8 cellular contexts compared by ENCODE assay signal in the genomic region with DNA sequence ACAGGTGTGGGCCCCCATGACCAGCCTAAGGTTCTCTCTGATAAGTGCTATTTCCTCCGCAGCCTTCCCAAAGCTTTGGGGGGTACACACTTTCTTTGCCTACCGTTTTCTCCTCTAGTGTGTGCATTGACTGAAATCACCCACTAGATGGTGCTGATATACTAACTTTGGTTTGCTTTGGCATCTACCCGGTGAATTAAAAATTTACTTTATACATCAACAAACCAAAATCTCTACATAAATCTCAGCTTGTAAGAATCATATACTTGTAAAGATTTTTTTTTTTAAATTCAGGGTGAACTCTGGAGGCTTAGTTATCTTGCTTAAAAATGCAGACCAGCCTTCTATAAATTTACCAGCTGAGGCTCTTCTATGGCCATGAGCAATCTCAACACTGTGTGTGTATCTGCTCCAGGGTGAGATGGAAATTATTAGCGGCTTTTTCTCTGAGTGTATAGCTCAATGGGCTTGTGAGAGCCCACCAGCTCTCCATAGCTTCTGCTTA.
DNase-seq lines count a peak whose midpoint lies in the region; ATAC-seq, FAIRE-seq and TF ChIP-seq lines count a peak whose summit lies in the region.

No MANE protein-coding gene starts in this region.

- H3K4me3 Mint-ChIP-seq in glutamatergic neuron (ENCODE audit: unreplicated experiment): no peak overlapping the region
- H3K4me3 Mint-ChIP-seq in T-helper 17 cell: no peak overlapping the region

- H3K9me3 ChIP-seq in cardiac muscle cell (ENCODE audit: low read depth) (no peaks in the 10 kb centered on the region), small intestine (ENCODE audit: control insufficient read depth, low read depth) (no peaks in the 10 kb centered on the region), T-helper 17 cell (ENCODE audit: control insufficient read depth, low read length, poor library complexity, severe bottlenecking) (no peaks in the 10 kb centered on the region)

- H3K9me3 Mint-ChIP-seq in glutamatergic neuron (ENCODE audit: unreplicated experiment): no peaks in the 10 kb centered on the region

- ATAC-seq in T-helper 17 cell: no peak
- ATAC-seq in stimulated activated naive CD8-positive, alpha-beta T cell treated with anti-CD3 and anti-CD28 coated beads, Interleukin-15, Interleukin-2, amounts not matched to agents 100 U/mL and 50 U/mL, for 24 hours: no peak

- H3K4me2 ChIP-seq in KMS-11: no peak overlapping the region

- no peak overlapping the region for H3K27ac Mint-ChIP-seq in glutamatergic neuron (ENCODE audit: unreplicated experiment)
- H3K27ac Mint-ChIP-seq in T-helper 17 cell: no peak overlapping the region

- H2AFZ ChIP-seq in KMS-11 (ENCODE audit: low read depth): peak overlapping the region; percentile 25; the same call in 1 of the 2 replicates

- intact Hi-C loops in cardiac septum (cut with DNase I): loop anchor here (5.0 to 10.0 kb wide), 3 partner anchors 101 to 1064 kb away; a partner anchor contains a TSS

- no peak overlapping the region for H3K27ac ChIP-seq in cardiac muscle cell
- no peak overlapping the region for H3K27ac ChIP-seq in KMS-11
- H3K27ac ChIP-seq in small intestine (ENCODE audit: low read depth in 1 of 2, low read length in 1 of 2): no peak overlapping the region

- H4K20me1 ChIP-seq in KMS-11 (ENCODE audit: insufficient read depth): no peaks in the 10 kb centered on the region

- no peak for FAIRE-seq in small intestine (lab: Jason Lieb, UNC)

- H3K36me3 Mint-ChIP-seq in glutamatergic neuron (ENCODE audit: unreplicated experiment) (no peaks in the 10 kb centered on the region), T-helper 17 cell (ENCODE audit: low read depth) (no peaks in the 10 kb centered on the region)

- H3K4me3 ChIP-seq in cardiac muscle cell (no peak overlapping the region), KMS-11 (IDR thresholded peaks at IDR 0.05; ENCODE audit: insufficient read depth, low read depth, low read length) (no peak overlapping the region), small intestine (ENCODE audit: low read depth in 1 of 2, low read length in 2 of 2) (no peak overlapping the region)

- H3K27me3 Mint-ChIP-seq in glutamatergic neuron (ENCODE audit: unreplicated experiment) (no peaks in the 10 kb centered on the region), T-helper 17 cell (peaks cover 55% of the 10 kb centered on the region)

- no peaks in the 10 kb centered on the region for H3K4me1 ChIP-seq in cardiac muscle cell (ENCODE audit: low read depth)
- peaks cover 10% of the 10 kb centered on the region for H3K4me1 ChIP-seq in KMS-11 (ENCODE audit: low read depth, poor library complexity, severe bottlenecking)
- no peaks in the 10 kb centered on the region for H3K4me1 ChIP-seq in small intestine (ENCODE audit: control insufficient read depth in 2 of 2, insufficient read depth in 1 of 2, low read depth in 1 of 2, low read length in 1 of 2)

- H3K27me3 ChIP-seq in cardiac muscle cell (no peaks in the 10 kb centered on the region), KMS-11 (ENCODE audit: insufficient read depth, low read depth) (no peaks in the 10 kb centered on the region), small intestine (ENCODE audit: control insufficient read depth in 2 of 2, insufficient read depth in 2 of 2, low read length in 2 of 2) (no peaks in the 10 kb centered on the region)

- H3K79me2 ChIP-seq in KMS-11 (ENCODE audit: insufficient read depth, low read depth): no peaks in the 10 kb centered on the region

- 2 to 9% (median 7%) methylated on average over 4 of the region's 4 CpGs for WGBS in small intestine, 3 donors

- TF ChIP-seq CTCF in cardiac muscle cell (IDR thresholded peaks at IDR 0.05; ENCODE audit: low read depth, low read length) (peak; percentile 81), KMS-11 (conservative IDR thresholded peaks at IDR 0.05; ENCODE audit: low read depth, low read length) (peak; percentile 87), glutamatergic neuron (IDR thresholded peaks at IDR 0.05; ENCODE audit: partially characterized antibody, unreplicated experiment) (peak; percentile 82)

- H3K9ac ChIP-seq in KMS-11: no peak overlapping the region

- H3K4me1 Mint-ChIP-seq in glutamatergic neuron (ENCODE audit: low read depth, unreplicated experiment): peaks cover 8% of the 10 kb centered on the region
- H3K4me1 Mint-ChIP-seq in T-helper 17 cell: no peaks in the 10 kb centered on the region

- DNase-seq in cardiac muscle cell (ENCODE audit: low read depth in 1 of 2, low spot score in 1 of 2) (peak; percentile 46 to 68), cardiac septum (ENCODE audit: low spot score) (no peak), SW480 (ENCODE audit: low spot score) (peak; percentile 39), glutamatergic neuron (no peak), small intestine (peak; percentile 16), T-helper 17 cell (no peak)
- no peak for DNase-seq in stimulated activated naive CD8-positive, alpha-beta T cell treated with anti-CD3 and anti-CD28 coated beads, Interleukin-15, Interleukin-2, amounts not matched to agents 100 U/mL and 50 U/mL, for 24 hours

- H3K36me3 ChIP-seq in cardiac muscle cell (no peaks in the 10 kb centered on the region), KMS-11 (ENCODE audit: insufficient read depth) (no peaks in the 10 kb centered on the region), small intestine (ENCODE audit: control insufficient read depth in 2 of 2, insufficient read depth in 2 of 2, low read length in 2 of 2) (no peaks in the 10 kb centered on the region)

Comparison
In these comparisons a context has a peak if more than half of its experiments do, and no peak if none do; other contexts are left out.
1. DNase-seq: peak in cardiac muscle cell (2 of 2), SW480 (single experiment) and small intestine (single experiment); none in cardiac septum (single experiment), glutamatergic neuron (single experiment), T-helper 17 cell (0 of 3) and stimulated activated naive CD8-positive, alpha-beta T cell treated with anti-CD3 and anti-CD28 coated beads, Interleukin-15, Interleukin-2, amounts not matched to agents 100 U/mL and 50 U/mL, for 24 hours (single experiment).
2. Peak in every context shown above with its lines, with median percentiles within 50 percentile points of each other: CTCF ChIP-seq.